ENCODE assay signal across 32 cellular contexts in the genomic region with DNA sequence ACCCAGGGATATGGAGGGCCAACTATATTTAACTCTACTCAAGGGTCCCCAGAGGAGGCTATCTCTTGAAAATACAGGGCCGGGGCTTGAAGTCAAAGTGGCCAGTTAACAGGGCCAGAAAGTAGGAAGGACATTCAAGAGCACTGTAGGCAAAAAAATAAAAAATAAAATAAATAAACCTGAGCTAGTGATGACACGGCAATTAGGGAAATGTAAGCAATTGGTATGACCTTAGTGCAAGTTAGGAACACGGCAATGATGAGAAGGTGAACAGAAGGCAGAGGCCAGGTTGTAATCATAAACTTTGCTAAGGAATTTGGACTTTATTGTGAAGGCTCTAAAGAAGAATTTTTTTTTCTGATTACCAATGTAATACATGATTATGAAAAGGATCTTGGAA.
"Had no signal": no experiment of that assay in that cellular context is flagged by ENCODE, and none has a peak within 500 bp of the region (broad histone marks: within the 10 kb centered on the region; RNA-seq: fewer than 3 reads in every experiment).

No MANE protein-coding gene starts in this region.

- DNase-seq: naive thymus-derived CD8-positive, alpha-beta T cell; nephron progenitor cell; occipital lobe; ovary; posterior cingulate gyrus; psoas muscle; right cardiac atrium; right lobe of liver; sigmoid colon; spleen; stimulated activated CD4-positive, alpha-beta T cell treated with anti-CD3 and anti-CD28 coated beads, Interleukin-12 subunit alpha, Interleukin-12 subunit beta, amount 100 ng/mL, for 4 hours; stimulated activated CD4-positive, alpha-beta T cell treated with anti-CD3 and anti-CD28 coated beads, Interleukin-1b, Interleukin-23, amount 100 ng/mL, for 48 hours; stimulated activated CD4-positive, alpha-beta T cell treated with anti-CD3 and anti-CD28 coated beads, Interleukin-4, amount 100 ng/mL, for 1 hour; stimulated activated CD4-positive, alpha-beta T cell treated with anti-CD3 and anti-CD28 coated beads, Interleukin-4, amount 100 ng/mL, for 4 hours; stimulated activated CD8-positive, alpha-beta memory T cell treated with anti-CD3 and anti-CD28 coated beads, Interleukin-4, amount 100 ng/mL, for 48 hours; stimulated activated naive CD4-positive, alpha-beta T cell; stimulated activated naive CD8-positive, alpha-beta T cell treated with anti-CD3 and anti-CD28 coated beads, Interleukin-15, amount 100 ng/mL, for 72 hours; stimulated activated naive CD8-positive, alpha-beta T cell treated with anti-CD3 and anti-CD28 coated beads, Interleukin-15, Interleukin-2, amounts not matched to agents 100 U/mL and 50 U/mL, for 24 hours; substantia nigra; testis; tibial artery; transverse colon; upper lobe of right lung; uterus had no signal

- H3K36me3 Mint-ChIP-seq: naive thymus-derived CD8-positive, alpha-beta T cell; natural killer cell treated with Interleukin-12 subunit alpha and Interleukin-12 subunit beta and Interleukin-15 and Interleukin-18, amount 100 ng/mL, for 72 hours; stimulated activated memory B cell treated with anti-CD40 and anti-IgM and Interleukin-4, amounts not matched to agents 10 μg/mL and 1 μg/mL and 100 μg/mL, for 72 hours; type B pancreatic cell had no signal

- H3K9me3 Mint-ChIP-seq: naive thymus-derived CD8-positive, alpha-beta T cell; natural killer cell treated with Interleukin-12 subunit alpha and Interleukin-12 subunit beta and Interleukin-15 and Interleukin-18, amount 100 ng/mL, for 72 hours; nephron progenitor cell; neural progenitor cell; stimulated activated memory B cell treated with anti-CD40 and anti-IgM and Interleukin-4, amounts not matched to agents 10 μg/mL and 1 μg/mL and 100 μg/mL, for 72 hours; stimulated activated naive CD8-positive, alpha-beta T cell treated with anti-CD3 and anti-CD28 coated beads, Interleukin-15, amount 100 ng/mL, for 72 hours; type B pancreatic cell had no signal

- H3K27ac ChIP-seq: neural progenitor cell, ovary, parathyroid adenoma, psoas muscle, right lobe of liver, sigmoid colon, spleen, suprapubic skin, testis, tibial artery, transverse colon, upper lobe of right lung, uterus had no signal

- ATAC-seq: naive thymus-derived CD8-positive, alpha-beta T cell; natural killer cell treated with Interleukin-12 subunit alpha and Interleukin-12 subunit beta and Interleukin-15 and Interleukin-18, amount 100 ng/mL, for 72 hours; psoas muscle; right cardiac atrium; right lobe of liver; stimulated activated memory B cell treated with anti-CD40 and anti-IgM and Interleukin-4, amounts not matched to agents 10 μg/mL and 1 μg/mL and 100 μg/mL, for 72 hours; stimulated activated naive CD8-positive, alpha-beta T cell treated with anti-CD3 and anti-CD28 coated beads, Interleukin-15, amount 100 ng/mL, for 72 hours; stimulated activated naive CD8-positive, alpha-beta T cell treated with anti-CD3 and anti-CD28 coated beads, Interleukin-15, Interleukin-2, amounts not matched to agents 100 U/mL and 50 U/mL, for 24 hours; upper lobe of right lung had no signal

- H3K4me1 ChIP-seq: parathyroid adenoma, testis, uterus had no signal

- H3K27me3 Mint-ChIP-seq: type B pancreatic cell had no signal

- H3K36me3 ChIP-seq: neural progenitor cell, ovary, right lobe of liver, sigmoid colon, spleen, suprapubic skin, tibial artery, transverse colon, upper lobe of right lung, uterus had no signal

- H3K4me3 Mint-ChIP-seq: naive thymus-derived CD8-positive, alpha-beta T cell; natural killer cell treated with Interleukin-12 subunit alpha and Interleukin-12 subunit beta and Interleukin-15 and Interleukin-18, amount 100 ng/mL, for 72 hours; nephron progenitor cell; neural progenitor cell; stimulated activated memory B cell treated with anti-CD40 and anti-IgM and Interleukin-4, amounts not matched to agents 10 μg/mL and 1 μg/mL and 100 μg/mL, for 72 hours; stimulated activated naive CD8-positive, alpha-beta T cell treated with anti-CD3 and anti-CD28 coated beads, Interleukin-15, amount 100 ng/mL, for 72 hours; type B pancreatic cell had no signal

- H3K9me3 ChIP-seq: ovary, psoas muscle, right lobe of liver, sigmoid colon, spleen, suprapubic skin, testis, tibial artery, transverse colon, upper lobe of right lung, uterus had no signal

- H3K27ac Mint-ChIP-seq: natural killer cell treated with Interleukin-12 subunit alpha and Interleukin-12 subunit beta and Interleukin-15 and Interleukin-18, amount 100 ng/mL, for 72 hours; nephron progenitor cell; neural progenitor cell; progenitor cell of endocrine pancreas; stimulated activated memory B cell treated with anti-CD40 and anti-IgM and Interleukin-4, amounts not matched to agents 10 μg/mL and 1 μg/mL and 100 μg/mL, for 72 hours; stimulated activated naive CD8-positive, alpha-beta T cell treated with anti-CD3 and anti-CD28 coated beads, Interleukin-15, amount 100 ng/mL, for 72 hours; type B pancreatic cell had no signal

- H3K4me3 ChIP-seq: neural progenitor cell, ovary, psoas muscle, right lobe of liver, sigmoid colon, smooth muscle cell, spleen, suprapubic skin, testis, tibial artery, transverse colon, upper lobe of right lung, uterus had no signal
